In genomic region chr3:79729096-79729495, GRCh38 we compare ENCODE assay signal across 2 cellular contexts.
A peak's percentile ranks its signal among the peaks of the same experiment; 100 is the strongest.
TF ChIP-seq lines count a peak whose summit lies in the region.

No MANE protein-coding gene starts in this region.

TF ChIP-seq in HCT116, 20 proteins besides CTCF, POLR2A, EP300 and RAD21 (continued from another document):
- TF ChIP-seq YY1 (IDR thresholded peaks at IDR 0.05; ENCODE audit: extremely low read depth, insufficient replicate concordance, low read depth, low read length) (no peak), EZH2phosphoT487 (IDR thresholded peaks at IDR 0.05; ENCODE audit: borderline replicate concordance) (no peak), TCF7L2 (IDR thresholded peaks at IDR 0.05; ENCODE audit: borderline replicate concordance, extremely low read depth, insufficient read depth, insufficient read length) (peak; percentile 64), POLR2AphosphoS5 (IDR thresholded peaks at IDR 0.05; ENCODE audit: low read depth, low read length) (no peak)
TF ChIP-seq in HCT116: peak in this region for 1.

TF ChIP-seq in HepG2, 621 proteins besides CTCF, POLR2A, EP300 and RAD21:
- TF ChIP-seq SP140L (CRISPR knock-in tag; IDR thresholded peaks at IDR 0.05; ENCODE audit: borderline replicate concordance) (no peak), GMEB1 (CRISPR knock-in tag; IDR thresholded peaks at IDR 0.05; ENCODE audit: borderline replicate concordance) (no peak), ZNF329 (CRISPR knock-in tag; IDR thresholded peaks at IDR 0.05; ENCODE audit: low read depth) (no peak), ZNF737 (CRISPR knock-in tag; IDR thresholded peaks at IDR 0.05; ENCODE audit: borderline replicate concordance) (no peak), ESRRA (CRISPR knock-in tag; IDR thresholded peaks at IDR 0.05; ENCODE audit: low read depth) (no peak), ZNF720 (CRISPR knock-in tag; IDR thresholded peaks at IDR 0.05) (no peak)
- TF ChIP-seq, protein P1, sequence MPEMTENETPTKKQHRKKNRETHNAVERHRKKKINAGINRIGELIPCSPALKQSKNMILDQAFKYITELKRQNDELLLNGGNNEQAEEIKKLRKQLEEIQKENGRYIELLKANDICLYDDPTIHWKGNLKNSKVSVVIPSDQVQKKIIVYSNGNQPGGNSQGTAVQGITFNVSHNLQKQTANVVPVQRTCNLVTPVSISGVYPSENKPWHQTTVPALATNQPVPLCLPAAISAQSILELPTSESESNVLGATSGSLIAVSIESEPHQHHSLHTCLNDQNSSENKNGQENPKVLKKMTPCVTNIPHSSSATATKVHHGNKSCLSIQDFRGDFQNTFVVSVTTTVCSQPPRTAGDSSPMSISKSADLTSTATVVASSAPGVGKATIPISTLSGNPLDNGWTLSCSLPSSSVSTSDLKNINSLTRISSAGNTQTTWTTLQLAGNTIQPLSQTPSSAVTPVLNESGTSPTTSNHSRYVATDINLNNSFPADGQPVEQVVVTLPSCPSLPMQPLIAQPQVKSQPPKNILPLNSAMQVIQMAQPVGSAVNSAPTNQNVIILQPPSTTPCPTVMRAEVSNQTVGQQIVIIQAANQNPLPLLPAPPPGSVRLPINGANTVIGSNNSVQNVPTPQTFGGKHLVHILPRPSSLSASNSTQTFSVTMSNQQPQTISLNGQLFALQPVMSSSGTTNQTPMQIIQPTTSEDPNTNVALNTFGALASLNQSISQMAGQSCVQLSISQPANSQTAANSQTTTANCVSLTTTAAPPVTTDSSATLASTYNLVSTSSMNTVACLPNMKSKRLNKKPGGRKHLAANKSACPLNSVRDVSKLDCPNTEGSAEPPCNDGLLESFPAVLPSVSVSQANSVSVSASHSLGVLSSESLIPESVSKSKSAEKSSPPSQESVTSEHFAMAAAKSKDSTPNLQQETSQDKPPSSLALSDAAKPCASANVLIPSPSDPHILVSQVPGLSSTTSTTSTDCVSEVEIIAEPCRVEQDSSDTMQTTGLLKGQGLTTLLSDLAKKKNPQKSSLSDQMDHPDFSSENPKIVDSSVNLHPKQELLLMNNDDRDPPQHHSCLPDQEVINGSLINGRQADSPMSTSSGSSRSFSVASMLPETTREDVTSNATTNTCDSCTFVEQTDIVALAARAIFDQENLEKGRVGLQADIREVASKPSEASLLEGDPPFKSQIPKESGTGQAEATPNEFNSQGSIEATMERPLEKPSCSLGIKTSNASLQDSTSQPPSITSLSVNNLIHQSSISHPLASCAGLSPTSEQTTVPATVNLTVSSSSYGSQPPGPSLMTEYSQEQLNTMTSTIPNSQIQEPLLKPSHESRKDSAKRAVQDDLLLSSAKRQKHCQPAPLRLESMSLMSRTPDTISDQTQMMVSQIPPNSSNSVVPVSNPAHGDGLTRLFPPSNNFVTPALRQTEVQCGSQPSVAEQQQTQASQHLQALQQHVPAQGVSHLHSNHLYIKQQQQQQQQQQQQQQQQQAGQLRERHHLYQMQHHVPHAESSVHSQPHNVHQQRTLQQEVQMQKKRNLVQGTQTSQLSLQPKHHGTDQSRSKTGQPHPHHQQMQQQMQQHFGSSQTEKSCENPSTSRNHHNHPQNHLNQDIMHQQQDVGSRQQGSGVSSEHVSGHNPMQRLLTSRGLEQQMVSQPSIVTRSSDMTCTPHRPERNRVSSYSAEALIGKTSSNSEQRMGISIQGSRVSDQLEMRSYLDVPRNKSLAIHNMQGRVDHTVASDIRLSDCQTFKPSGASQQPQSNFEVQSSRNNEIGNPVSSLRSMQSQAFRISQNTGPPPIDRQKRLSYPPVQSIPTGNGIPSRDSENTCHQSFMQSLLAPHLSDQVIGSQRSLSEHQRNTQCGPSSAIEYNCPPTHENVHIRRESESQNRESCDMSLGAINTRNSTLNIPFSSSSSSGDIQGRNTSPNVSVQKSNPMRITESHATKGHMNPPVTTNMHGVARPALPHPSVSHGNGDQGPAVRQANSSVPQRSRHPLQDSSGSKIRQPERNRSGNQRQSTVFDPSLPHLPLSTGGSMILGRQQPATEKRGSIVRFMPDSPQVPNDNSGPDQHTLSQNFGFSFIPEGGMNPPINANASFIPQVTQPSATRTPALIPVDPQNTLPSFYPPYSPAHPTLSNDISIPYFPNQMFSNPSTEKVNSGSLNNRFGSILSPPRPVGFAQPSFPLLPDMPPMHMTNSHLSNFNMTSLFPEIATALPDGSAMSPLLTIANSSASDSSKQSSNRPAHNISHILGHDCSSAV (CRISPR knock-in tag; IDR thresholded peaks at IDR 0.05; ENCODE audit: borderline replicate concordance) = no peak
